ENCODE assay signal across 1 cellular context in the genomic region with DNA sequence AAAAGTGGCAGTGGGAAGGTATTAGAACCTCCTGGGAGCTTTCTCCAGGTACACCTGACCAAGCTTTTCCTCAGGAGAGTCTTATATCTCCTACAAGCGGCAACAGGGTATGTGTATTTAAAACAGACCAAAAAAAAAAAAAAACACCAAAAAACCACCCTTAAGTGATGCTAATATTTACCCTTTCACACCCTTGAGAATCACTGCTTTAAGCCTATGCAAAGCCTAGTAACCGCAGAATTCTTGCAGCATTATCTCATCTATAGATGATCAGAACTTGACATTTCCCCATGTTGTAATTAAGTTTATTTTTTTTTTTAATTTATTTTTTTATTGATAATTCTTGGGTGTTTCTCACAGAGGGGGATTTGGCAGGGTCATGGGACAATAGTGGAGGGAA.
TF ChIP-seq lines count a peak whose summit lies in the region.

No MANE protein-coding gene starts in this region.

TF ChIP-seq in GM23338, 12 proteins besides CTCF, POLR2A, EP300 and RAD21 (continued from another document):
- TF ChIP-seq, protein P1, sequence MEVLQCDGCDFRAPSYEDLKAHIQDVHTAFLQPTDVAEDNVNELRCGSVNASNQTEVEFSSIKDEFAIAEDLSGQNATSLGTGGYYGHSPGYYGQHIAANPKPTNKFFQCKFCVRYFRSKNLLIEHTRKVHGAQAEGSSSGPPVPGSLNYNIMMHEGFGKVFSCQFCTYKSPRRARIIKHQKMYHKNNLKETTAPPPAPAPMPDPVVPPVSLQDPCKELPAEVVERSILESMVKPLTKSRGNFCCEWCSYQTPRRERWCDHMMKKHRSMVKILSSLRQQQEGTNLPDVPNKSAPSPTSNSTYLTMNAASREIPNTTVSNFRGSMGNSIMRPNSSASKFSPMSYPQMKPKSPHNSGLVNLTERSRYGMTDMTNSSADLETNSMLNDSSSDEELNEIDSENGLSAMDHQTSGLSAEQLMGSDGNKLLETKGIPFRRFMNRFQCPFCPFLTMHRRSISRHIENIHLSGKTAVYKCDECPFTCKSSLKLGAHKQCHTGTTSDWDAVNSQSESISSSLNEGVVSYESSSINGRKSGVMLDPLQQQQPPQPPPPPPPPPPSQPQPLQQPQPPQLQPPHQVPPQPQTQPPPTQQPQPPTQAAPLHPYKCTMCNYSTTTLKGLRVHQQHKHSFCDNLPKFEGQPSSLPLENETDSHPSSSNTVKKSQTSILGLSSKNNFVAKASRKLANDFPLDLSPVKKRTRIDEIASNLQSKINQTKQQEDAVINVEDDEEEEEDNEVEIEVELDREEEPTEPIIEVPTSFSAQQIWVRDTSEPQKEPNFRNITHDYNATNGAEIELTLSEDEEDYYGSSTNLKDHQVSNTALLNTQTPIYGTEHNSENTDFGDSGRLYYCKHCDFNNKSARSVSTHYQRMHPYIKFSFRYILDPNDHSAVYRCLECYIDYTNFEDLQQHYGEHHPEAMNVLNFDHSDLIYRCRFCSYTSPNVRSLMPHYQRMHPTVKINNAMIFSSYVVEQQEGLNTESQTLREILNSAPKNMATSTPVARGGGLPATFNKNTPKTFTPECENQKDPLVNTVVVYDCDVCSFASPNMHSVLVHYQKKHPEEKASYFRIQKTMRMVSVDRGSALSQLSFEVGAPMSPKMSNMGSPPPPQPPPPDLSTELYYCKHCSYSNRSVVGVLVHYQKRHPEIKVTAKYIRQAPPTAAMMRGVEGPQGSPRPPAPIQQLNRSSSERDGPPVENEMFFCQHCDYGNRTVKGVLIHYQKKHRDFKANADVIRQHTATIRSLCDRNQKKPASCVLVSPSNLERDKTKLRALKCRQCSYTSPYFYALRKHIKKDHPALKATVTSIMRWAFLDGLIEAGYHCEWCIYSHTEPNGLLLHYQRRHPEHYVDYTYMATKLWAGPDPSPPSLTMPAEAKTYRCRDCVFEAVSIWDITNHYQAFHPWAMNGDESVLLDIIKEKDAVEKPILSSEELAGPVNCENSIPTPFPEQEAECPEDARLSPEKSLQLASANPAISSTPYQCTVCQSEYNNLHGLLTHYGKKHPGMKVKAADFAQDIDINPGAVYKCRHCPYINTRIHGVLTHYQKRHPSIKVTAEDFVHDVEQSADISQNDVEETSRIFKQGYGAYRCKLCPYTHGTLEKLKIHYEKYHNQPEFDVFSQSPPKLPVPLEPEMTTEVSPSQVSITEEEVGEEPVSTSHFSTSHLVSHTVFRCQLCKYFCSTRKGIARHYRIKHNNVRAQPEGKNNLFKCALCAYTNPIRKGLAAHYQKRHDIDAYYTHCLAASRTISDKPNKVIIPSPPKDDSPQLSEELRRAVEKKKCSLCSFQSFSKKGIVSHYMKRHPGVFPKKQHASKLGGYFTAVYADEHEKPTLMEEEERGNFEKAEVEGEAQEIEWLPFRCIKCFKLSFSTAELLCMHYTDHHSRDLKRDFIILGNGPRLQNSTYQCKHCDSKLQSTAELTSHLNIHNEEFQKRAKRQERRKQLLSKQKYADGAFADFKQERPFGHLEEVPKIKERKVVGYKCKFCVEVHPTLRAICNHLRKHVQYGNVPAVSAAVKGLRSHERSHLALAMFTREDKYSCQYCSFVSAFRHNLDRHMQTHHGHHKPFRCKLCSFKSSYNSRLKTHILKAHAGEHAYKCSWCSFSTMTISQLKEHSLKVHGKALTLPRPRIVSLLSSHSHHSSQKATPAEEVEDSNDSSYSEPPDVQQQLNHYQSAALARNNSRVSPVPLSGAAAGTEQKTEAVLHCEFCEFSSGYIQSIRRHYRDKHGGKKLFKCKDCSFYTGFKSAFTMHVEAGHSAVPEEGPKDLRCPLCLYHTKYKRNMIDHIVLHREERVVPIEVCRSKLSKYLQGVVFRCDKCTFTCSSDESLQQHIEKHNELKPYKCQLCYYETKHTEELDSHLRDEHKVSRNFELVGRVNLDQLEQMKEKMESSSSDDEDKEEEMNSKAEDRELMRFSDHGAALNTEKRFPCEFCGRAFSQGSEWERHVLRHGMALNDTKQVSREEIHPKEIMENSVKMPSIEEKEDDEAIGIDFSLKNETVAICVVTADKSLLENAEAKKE (CRISPR knock-in tag; IDR thresholded peaks at IDR 0.05) = no peak
- TF ChIP-seq REST (IDR thresholded peaks at IDR 0.05; ENCODE audit: unreplicated experiment) = no peak
- no peak for TF ChIP-seq STAT1 (IDR thresholded peaks at IDR 0.05; ENCODE audit: unreplicated experiment)
- no peak for TF ChIP-seq NANOG (IDR thresholded peaks at IDR 0.05; ENCODE audit: borderline replicate concordance)
- TF ChIP-seq EZH2phosphoT487 (IDR thresholded peaks at IDR 0.05; ENCODE audit: unreplicated experiment) = no peak
- TF ChIP-seq JUNB (IDR thresholded peaks at IDR 0.05; ENCODE audit: unreplicated experiment) = no peak
- TF ChIP-seq, protein P2, sequence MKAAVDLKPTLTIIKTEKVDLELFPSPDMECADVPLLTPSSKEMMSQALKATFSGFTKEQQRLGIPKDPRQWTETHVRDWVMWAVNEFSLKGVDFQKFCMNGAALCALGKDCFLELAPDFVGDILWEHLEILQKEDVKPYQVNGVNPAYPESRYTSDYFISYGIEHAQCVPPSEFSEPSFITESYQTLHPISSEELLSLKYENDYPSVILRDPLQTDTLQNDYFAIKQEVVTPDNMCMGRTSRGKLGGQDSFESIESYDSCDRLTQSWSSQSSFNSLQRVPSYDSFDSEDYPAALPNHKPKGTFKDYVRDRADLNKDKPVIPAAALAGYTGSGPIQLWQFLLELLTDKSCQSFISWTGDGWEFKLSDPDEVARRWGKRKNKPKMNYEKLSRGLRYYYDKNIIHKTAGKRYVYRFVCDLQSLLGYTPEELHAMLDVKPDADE (IDR thresholded peaks at IDR 0.05) = no peak
- no peak for TF ChIP-seq POLR2AphosphoS5 (IDR thresholded peaks at IDR 0.05; ENCODE audit: low read depth)
